ENCODE assay signal across 1 cellular context in the genomic region with DNA sequence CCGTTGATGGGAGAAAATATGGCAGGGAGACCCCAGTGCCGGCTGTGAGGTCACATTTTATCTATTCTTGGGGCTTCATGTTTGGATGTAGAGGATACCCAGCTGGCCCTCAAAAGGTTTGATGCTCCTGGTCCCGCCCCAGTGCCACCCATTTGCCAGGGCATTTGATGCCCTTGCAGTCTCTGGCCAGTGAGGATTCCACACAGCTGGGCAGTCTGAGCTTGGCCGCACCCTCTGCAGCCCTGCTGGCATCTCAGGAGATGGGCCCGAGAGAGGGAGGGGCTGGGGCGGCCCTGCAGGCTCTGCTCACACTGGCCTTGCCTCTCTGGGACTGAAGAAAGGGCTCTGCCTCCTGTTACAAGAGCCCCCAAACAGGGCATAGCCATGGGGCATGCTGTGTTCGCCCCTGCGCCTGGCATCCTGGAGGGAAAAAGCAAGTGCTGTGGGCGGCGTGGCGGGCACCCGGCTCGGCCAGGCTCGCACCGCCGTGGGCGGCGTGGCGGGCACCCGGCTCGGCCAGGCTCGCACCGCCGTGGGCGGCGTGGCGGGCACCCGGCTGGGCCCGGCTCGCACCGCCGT.
TF ChIP-seq lines count a peak whose summit lies in the region.

No MANE protein-coding gene starts in this region.

TF ChIP-seq in HepG2, 621 proteins besides CTCF, POLR2A, EP300 and RAD21:
- TF ChIP-seq TSC22D2 (CRISPR knock-in tag; IDR thresholded peaks at IDR 0.05; ENCODE audit: borderline replicate concordance) (no peak), HNRNPL (IDR thresholded peaks at IDR 0.05; ENCODE audit: low read depth, low read length) (0 out of 2 replicates have a peak, but pooled peaks have one; percentile 35), MED8 (CRISPR knock-in tag; IDR thresholded peaks at IDR 0.05; ENCODE audit: insufficient replicate concordance) (no peak), MIER2 (CRISPR knock-in tag; IDR thresholded peaks at IDR 0.05) (no peak), MIXL1 (CRISPR knock-in tag; IDR thresholded peaks at IDR 0.05) (no peak), ELF3 (CRISPR knock-in tag; IDR thresholded peaks at IDR 0.05) (no peak), NR2F1 (CRISPR knock-in tag; IDR thresholded peaks at IDR 0.05) (no peak), MTERF4 (CRISPR knock-in tag; IDR thresholded peaks at IDR 0.05) (no peak)
